In the genomic region with DNA sequence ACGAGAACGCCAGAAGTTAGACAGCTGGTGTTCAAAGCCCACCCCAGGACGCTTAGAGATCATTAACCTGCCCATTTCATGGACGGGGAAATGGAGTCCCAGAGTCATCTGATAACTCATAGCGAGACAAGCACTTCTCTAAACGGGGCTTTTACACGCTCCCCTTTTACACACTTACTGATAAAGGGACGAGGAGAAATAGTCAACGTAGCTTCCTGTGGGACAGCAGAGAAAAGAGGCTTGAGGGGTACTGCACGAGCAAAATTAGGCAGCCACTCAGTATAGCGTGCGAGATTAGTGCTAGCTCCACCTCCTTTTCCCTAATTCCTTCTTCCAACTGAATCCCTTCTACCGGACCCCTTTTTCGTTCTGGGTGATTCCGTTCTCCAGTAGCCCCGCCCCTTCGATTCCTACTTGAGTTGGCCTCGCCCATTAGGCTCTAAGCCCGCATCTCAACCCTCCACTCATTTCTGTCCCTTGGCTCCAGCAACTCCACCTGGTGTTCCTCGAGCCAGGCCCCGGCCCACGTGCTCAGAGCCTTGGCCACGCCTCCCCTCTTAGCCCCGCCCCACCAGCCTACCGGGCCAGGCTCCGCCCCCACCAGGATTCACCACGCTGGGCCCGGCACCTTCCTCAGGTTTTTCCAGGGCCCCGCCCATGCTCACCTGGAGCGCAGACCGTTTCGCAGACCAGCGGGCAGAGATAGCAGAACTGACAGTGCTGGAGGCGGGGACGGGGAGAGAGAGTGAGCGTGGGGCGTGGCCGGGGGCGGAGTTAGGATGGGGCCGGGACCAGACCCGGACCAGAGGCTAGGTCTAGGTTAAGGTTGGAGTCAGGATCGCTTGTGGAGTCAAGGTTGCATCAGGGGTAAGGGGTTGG, we compare ENCODE assay signal across 9 cellular contexts. TPM values are rescaled to one million over a fixed set of nuclear protein-coding genes. Genes with fewer than 3 reads are reported as not detected.
DNase-seq lines count a peak whose midpoint lies in the region; ATAC-seq, FAIRE-seq and TF ChIP-seq lines count a peak whose summit lies in the region.
"Had no signal": no experiment of that assay in that cellular context is flagged by ENCODE, and none has a peak within 500 bp of the region (broad histone marks: within the 10 kb centered on the region; RNA-seq: fewer than 3 reads in every experiment).

No MANE protein-coding gene starts in this region.

- H3K9me3 ChIP-seq in Panc1 (ENCODE audit: control insufficient read depth, insufficient read depth, low read depth, low read length) = no peaks in the 10 kb centered on the region
- no peaks in the 10 kb centered on the region for H3K9me3 ChIP-seq in breast epithelium
- no peaks in the 10 kb centered on the region for H3K9me3 ChIP-seq in kidney (ENCODE audit: control insufficient read depth in 1 of 2, low read length in 2 of 2)

- peaks cover 0 to 13% of the 10 kb centered on the region in 2 donors for H3K9me3 Mint-ChIP-seq in stimulated activated naive CD8-positive, alpha-beta T cell treated with anti-CD3 and anti-CD28 coated beads, Interleukin-15, amount 100 ng/mL, for 72 hours

- no peak overlapping the region for H3K27ac Mint-ChIP-seq in stimulated activated naive CD8-positive, alpha-beta T cell treated with anti-CD3 and anti-CD28 coated beads, Interleukin-15, amount 100 ng/mL, for 72 hours

- H3K27me3 ChIP-seq in Panc1 (ENCODE audit: control insufficient read depth, insufficient read depth, low read length) (no peaks in the 10 kb centered on the region), breast epithelium (no peaks in the 10 kb centered on the region)

- peaks cover 37% of the 10 kb centered on the region for H3K4me1 Mint-ChIP-seq in stimulated activated naive CD8-positive, alpha-beta T cell treated with anti-CD3 and anti-CD28 coated beads, Interleukin-15, amount 100 ng/mL, for 72 hours

- no TSS peak for BruUV-seq in Panc1 (replicated peaks; lab: Mats Ljungman, UMichigan)

- POLR2A ChIA-PET in Panc1 (lab: Charles Lee) = interaction anchor here (0.6 to 0.7 kb wide), 2 partner anchors 17 to 74 kb away, joined by 3 to 8 read pairs; no protein-coding TSS in a partner anchor

- peak; percentile 85 for DNase-seq in COLO668 (lab: John Stamatoyannopoulos, UW; ENCODE audit: unreplicated experiment)
- peak; percentile 85 for DNase-seq in HuH-7 (ENCODE audit: low spot score)
- peak; percentile 66 for DNase-seq in Panc1 (ENCODE audit: low read depth, low spot score)
- DNase-seq in breast epithelium (ENCODE audit: low spot score in 2 of 2) = peak; percentile 93 to 98
- DNase-seq in kidney = peak; percentile 92
- DNase-seq in stimulated activated naive CD8-positive, alpha-beta T cell treated with anti-CD3 and anti-CD28 coated beads, Interleukin-15, amount 100 ng/mL, for 72 hours = peak in 1 of 2 donors; percentile 42
- no peak for DNase-seq in dedifferentiated amniotic fluid mesenchymal stem cell (ENCODE audit: extremely low spot score)

- H3K4me3 ChIP-seq in Panc1 (ENCODE audit: low read depth in 2 of 2, low read length in 2 of 2) = peak overlapping the region; percentile 78 to 91
- H3K4me3 ChIP-seq in breast epithelium = peak overlapping the region; percentile 68 to 81 (median 69)
- peak overlapping the region in 1 of 2 donors; percentile 89 for H3K4me3 ChIP-seq in kidney (ENCODE audit: low read length in 2 of 2)

- intact Hi-C loops in Panc1 (cut with micrococcal nuclease; ENCODE audit: unreplicated experiment) = no loop called here
- intact Hi-C loops in breast epithelium (cut with DNase I; ENCODE audit: low total_unique reads) = loop anchor here (1.0 kb wide), 1 partner anchor 61 kb away; no protein-coding TSS in a partner anchor
- intact Hi-C loops in kidney (cut with DNase I) = no loop called here

- TF ChIP-seq CTCF in Panc1 (IDR thresholded peaks at IDR 0.05) (no peak), breast epithelium (IDR thresholded peaks at IDR 0.05) (no peak), kidney (IDR thresholded peaks at IDR 0.05; ENCODE audit: borderline replicate concordance, extremely low read depth, insufficient read depth) (no peak)

- peaks cover 100% of the 10 kb centered on the region for H3K27me3 Mint-ChIP-seq in stimulated activated naive CD8-positive, alpha-beta T cell treated with anti-CD3 and anti-CD28 coated beads, Interleukin-15, amount 100 ng/mL, for 72 hours

- no peak for FAIRE-seq in kidney (lab: Jason Lieb, UNC)

- CTCF ChIA-PET in Panc1 (lab: Charles Lee) = interaction anchor here (0.5 kb wide), 1 partner anchor 32 kb away, joined by 7 read pairs; no protein-coding TSS in a partner anchor

- H3K4me1 ChIP-seq in Panc1 (ENCODE audit: control insufficient read depth, insufficient read depth, low read length) (no peaks in the 10 kb centered on the region; the same call in 1 of the 2 replicates), breast epithelium (peaks cover 5 to 9% of the 10 kb centered on the region in 2 donors), kidney (ENCODE audit: control insufficient read depth in 1 of 2, insufficient read depth in 1 of 2, low read depth in 1 of 2, low read length in 2 of 2) (peaks cover 0 to 26% of the 10 kb centered on the region in 2 donors)

- peak overlapping the region; percentile 68 to 92 for H3K4me3 Mint-ChIP-seq in stimulated activated naive CD8-positive, alpha-beta T cell treated with anti-CD3 and anti-CD28 coated beads, Interleukin-15, amount 100 ng/mL, for 72 hours

- ATAC-seq in Panc1 = peak; percentile 67
- no peak for ATAC-seq in stimulated activated naive CD8-positive, alpha-beta T cell treated with anti-CD3 and anti-CD28 coated beads, Interleukin-15, amount 100 ng/mL, for 72 hours
- ATAC-seq in HG03175 (IDR thresholded peaks at IDR 0.05; ENCODE audit: unreplicated experiment) = no peak

- no peak for TF ChIP-seq POLR2A in breast epithelium (IDR thresholded peaks at IDR 0.05)

- peak overlapping the region; percentile 10 to 85 for H3K9ac ChIP-seq in kidney (ENCODE audit: low read length in 2 of 2)

- no peaks in the 10 kb centered on the region; the same call in 1 of the 2 replicates for H3K36me3 ChIP-seq in Panc1 (ENCODE audit: control insufficient read depth, insufficient read depth, low read length)
- H3K36me3 ChIP-seq in breast epithelium = no peaks in the 10 kb centered on the region
- H3K36me3 ChIP-seq in kidney (ENCODE audit: control insufficient read depth in 1 of 2, insufficient read depth in 2 of 2, low read length in 2 of 2) = no peaks in the 10 kb centered on the region
- H3K36me3 ChIP-seq: neutrophil had no signal

- in situ Hi-C loops in Panc1 (cut with HindIII; ENCODE audit: low pct_unique_long_range_greater_than_20kb, low sequenced_read_pairs) = no loop called here

- H3K27ac ChIP-seq in Panc1 (ENCODE audit: low read length) (peak overlapping the region; percentile 74), breast epithelium (peak overlapping the region; percentile 60 to 91), kidney (ENCODE audit: low read depth in 2 of 2, low read length in 2 of 2) (peak overlapping the region; percentile 83 to 89)
- H3K27ac ChIP-seq: neutrophil had no signal

RNA-seq across cellular contexts. Expression of a gene that starts 3.6 kb away (rescaled TPM):
- total RNA-seq in Panc1 (2021; ENCODE audit: unreplicated experiment) (0.13 TPM), breast epithelium (1 to 10 TPM in 2 of 3 donors, under 1 TPM in 1; 0.88 to 2.7 (median 1.3) TPM), kidney (7.0 TPM)
- 0.61 TPM for polyA plus RNA-seq in Panc1 (2012; ENCODE audit: insufficient read length)
- polyA plus RNA-seq in kidney (ENCODE audit: insufficient read depth, low read depth, low replicate concordance) = 4.2 TPM

RNA-seq across cellular contexts. Expression of a gene that starts 6.0 kb away (rescaled TPM):
- total RNA-seq in Panc1 (2021; ENCODE audit: unreplicated experiment) (19.4 TPM), breast epithelium (10 to 100 TPM; 13.1 to 34.0 (median 24.3) TPM), kidney (89.1 TPM)
- polyA plus RNA-seq in Panc1 (2012; ENCODE audit: insufficient read length) = 20.3 TPM
- polyA plus RNA-seq in kidney (ENCODE audit: insufficient read depth, low read depth, low replicate concordance) = 47.6 TPM

RNA-seq across cellular contexts. Expression of a gene that starts 32.2 kb away (rescaled TPM):
- total RNA-seq in Panc1 (2021; ENCODE audit: unreplicated experiment) (21.7 TPM), breast epithelium (1 to 10 TPM; 3.4 to 6.2 (median 3.4) TPM), kidney (7.1 TPM)
- 22.2 TPM for polyA plus RNA-seq in Panc1 (2012; ENCODE audit: insufficient read length)
- polyA plus RNA-seq in kidney (ENCODE audit: insufficient read depth, low read depth, low replicate concordance) = 20.0 TPM

RNA-seq across cellular contexts. Expression of a gene that starts 32.6 kb away (rescaled TPM):
- total RNA-seq in Panc1 (2021; ENCODE audit: unreplicated experiment) (1.4 TPM), breast epithelium (1 to 10 TPM; 3.8 to 5.7 (median 4.6) TPM), kidney (0.82 TPM)
- polyA plus RNA-seq in Panc1 (2012; ENCODE audit: insufficient read length) = 1.4 TPM
- polyA plus RNA-seq in kidney (ENCODE audit: insufficient read depth, low read depth, low replicate concordance) = 3.9 TPM

RNA-seq across cellular contexts. Expression of a gene that starts 37.4 kb away (rescaled TPM):
- total RNA-seq in Panc1 (2021; ENCODE audit: unreplicated experiment) (6.4 TPM), breast epithelium (10 to 100 TPM in 2 of 3 donors, 1 to 10 TPM in 1; 8.5 to 17.6 (median 11.8) TPM), kidney (4.7 TPM)
- polyA plus RNA-seq in Panc1 (2012; ENCODE audit: insufficient read length) = 12.9 TPM
- polyA plus RNA-seq in kidney (ENCODE audit: insufficient read depth, low read depth, low replicate concordance) = 9.7 TPM
